22 cellular contexts compared by ENCODE assay signal in genomic region chr4:1376391-1376840, GRCh38. TPM values are rescaled to one million over a fixed set of nuclear protein-coding genes. Genes with fewer than 3 reads are reported as not detected.
DNase-seq lines count a peak whose midpoint lies in the region; ATAC-seq and TF ChIP-seq lines count a peak whose summit lies in the region.
"Had no signal": no experiment of that assay in that cellular context is flagged by ENCODE, and none has a peak within 500 bp of the region (broad histone marks: within the 10 kb centered on the region; RNA-seq: fewer than 3 reads in every experiment).

No MANE protein-coding gene starts in this region.

- intact Hi-C loops in left cardiac atrium (cut with DNase I) = no loop called here
- intact Hi-C loops in Right ventricle myocardium superior (cut with DNase I) = no loop called here
- intact Hi-C loops in lower lobe of right lung (cut with DNase I) = no loop called here
- intact Hi-C loops in aorta (cut with DNase I) = no loop called here
- intact Hi-C loops in activated naive CD4-positive, alpha-beta T cell treated with anti-CD3 and anti-CD28 coated beads for 36 hours (cut with micrococcal nuclease) = no loop called here

- H3K4me3 ChIP-seq in WERI-Rb-1 (ENCODE audit: low read depth, low read length) = no peak overlapping the region
- no peak overlapping the region for H3K4me3 ChIP-seq in lower lobe of right lung
- no peak overlapping the region for H3K4me3 ChIP-seq in aorta (ENCODE audit: low read length in 2 of 2)
- H3K4me3 ChIP-seq: GM23338 had no signal

- H3K4me1 ChIP-seq in lower lobe of right lung (no peaks in the 10 kb centered on the region), aorta (ENCODE audit: control insufficient read depth in 1 of 2, insufficient read depth in 2 of 2, low read length in 2 of 2) (no peaks in the 10 kb centered on the region)

- 93 to 95% methylated on average over 23 of the region's 23 CpGs for WGBS in aorta, 2 donors

- no peak for ATAC-seq in left cardiac atrium
- no peak for ATAC-seq in Right ventricle myocardium superior (ENCODE audit: poor library complexity)
- ATAC-seq in lower lobe of right lung = no peak
- no peak for ATAC-seq in aorta (ENCODE audit: low FRiP score)

- CTCF ChIA-PET in activated naive CD4-positive, alpha-beta T cell treated with anti-CD3 and anti-CD28 coated beads for 36 hours (lab: Charles Lee) = no interaction called here

- no peak overlapping the region for H3K4me3 Mint-ChIP-seq in activated naive CD4-positive, alpha-beta T cell treated with anti-CD3 and anti-CD28 coated beads for 36 hours
- H3K4me3 Mint-ChIP-seq: CD4-positive, CD25-positive, alpha-beta regulatory T cell; GM23338 had no signal

- H3K9me3 Mint-ChIP-seq in activated naive CD4-positive, alpha-beta T cell treated with anti-CD3 and anti-CD28 coated beads for 36 hours = no peaks in the 10 kb centered on the region
- H3K9me3 Mint-ChIP-seq: GM23338 had no signal

- H3K36me3 Mint-ChIP-seq in activated naive CD4-positive, alpha-beta T cell treated with anti-CD3 and anti-CD28 coated beads for 36 hours (ENCODE audit: low read depth) = peaks cover 5% of the 10 kb centered on the region

- no peaks in the 10 kb centered on the region for H3K27me3 Mint-ChIP-seq in activated naive CD4-positive, alpha-beta T cell treated with anti-CD3 and anti-CD28 coated beads for 36 hours (ENCODE audit: low read depth)
- H3K27me3 Mint-ChIP-seq: CD4-positive, CD25-positive, alpha-beta regulatory T cell had no signal

- no peak for TF ChIP-seq CTCF in WERI-Rb-1 (IDR thresholded peaks at IDR 0.05; ENCODE audit: low read depth, low read length)
- no peak for TF ChIP-seq CTCF in lower lobe of right lung (IDR thresholded peaks at IDR 0.05)

- H3K27me3 ChIP-seq in WERI-Rb-1 (ENCODE audit: insufficient read depth, low read depth, severe bottlenecking) = no peaks in the 10 kb centered on the region
- H3K27me3 ChIP-seq in lower lobe of right lung (ENCODE audit: low read depth) = no peaks in the 10 kb centered on the region
- no peaks in the 10 kb centered on the region for H3K27me3 ChIP-seq in aorta (ENCODE audit: control insufficient read depth in 1 of 2, insufficient read depth in 2 of 2, low read length in 1 of 2)

- peaks cover 5% of the 10 kb centered on the region for H3K9me3 ChIP-seq in WERI-Rb-1 (ENCODE audit: severe bottlenecking)
- H3K9me3 ChIP-seq in lower lobe of right lung = no peaks in the 10 kb centered on the region
- H3K9me3 ChIP-seq in aorta (ENCODE audit: control insufficient read depth, low read length) = no peaks in the 10 kb centered on the region

- H3K4me1 Mint-ChIP-seq in activated naive CD4-positive, alpha-beta T cell treated with anti-CD3 and anti-CD28 coated beads for 36 hours (ENCODE audit: low read depth) = no peaks in the 10 kb centered on the region
- H3K4me1 Mint-ChIP-seq: CD4-positive, CD25-positive, alpha-beta regulatory T cell; GM23338 had no signal

- peak; percentile 15 for DNase-seq in left cardiac atrium
- no peak for DNase-seq in Right ventricle myocardium superior
- peak; percentile 6 for DNase-seq in WERI-Rb-1
- peak; percentile 32 for DNase-seq in lower lobe of right lung
- DNase-seq in aorta = peak; percentile 34 to 62
- no peak for DNase-seq in activated naive CD4-positive, alpha-beta T cell treated with anti-CD3 and anti-CD28 coated beads for 36 hours
- DNase-seq in NCI-H2171 (lab: John Stamatoyannopoulos, UW) = no peak
- DNase-seq: CD4-positive, CD25-positive, alpha-beta regulatory T cell; COR-L47; DMS79; HCEC 1CT; KBM-7; MM.1S; NCI-H1048; NCI-H1417 treated with DMSO at 0.1 percent for 48 hours; NCI-H187; NCI-H2227 treated with DMSO at 0.1 percent for 48 hours; NCI-H510A; NCI-H748 treated with DMSO at 0.1 percent for 48 hours had no signal

- H3K27ac ChIP-seq in WERI-Rb-1 = no peak overlapping the region
- H3K27ac ChIP-seq in lower lobe of right lung = no peak overlapping the region
- H3K27ac ChIP-seq in aorta (ENCODE audit: low read depth in 1 of 2, low read length in 2 of 2) = no peak overlapping the region
- H3K27ac ChIP-seq: RWPE1 had no signal

- H3K36me3 ChIP-seq in WERI-Rb-1 (peaks cover 3% of the 10 kb centered on the region), lower lobe of right lung (peaks cover 66% of the 10 kb centered on the region), aorta (ENCODE audit: control insufficient read depth in 1 of 2, insufficient read depth in 2 of 2, low read length in 1 of 2) (peaks cover 0 to 1% of the 10 kb centered on the region in 2 donors)

- no peak overlapping the region for H3K27ac Mint-ChIP-seq in activated naive CD4-positive, alpha-beta T cell treated with anti-CD3 and anti-CD28 coated beads for 36 hours
- H3K27ac Mint-ChIP-seq: CD4-positive, CD25-positive, alpha-beta regulatory T cell; GM23338 had no signal

RNA-seq across cellular contexts. Expression of gene UVSSA, which starts 29.4 kb away (rescaled TPM):
- 1 to 10 TPM; 7.9 to 8.4 TPM for total RNA-seq in left cardiac atrium
- total RNA-seq in Right ventricle myocardium superior = 6.7 TPM
- total RNA-seq in lower lobe of right lung = 27.9 TPM
- 10 to 100 TPM; 19.9 to 33.5 TPM for total RNA-seq in aorta
- 10 to 100 TPM in 1 of 2 donors, 1 to 10 TPM in 1; 2.3 to 12.7 TPM for polyA plus RNA-seq in aorta
- 10 to 100 TPM; 20.0 to 24.3 TPM for total RNA-seq in activated naive CD4-positive, alpha-beta T cell treated with anti-CD3 and anti-CD28 coated beads for 36 hours

RNA-seq across cellular contexts. Expression of gene NKX1-1, which starts 29.8 kb away (rescaled TPM):
- total RNA-seq in left cardiac atrium (not detected), Right ventricle myocardium superior (not detected), lower lobe of right lung (not detected), aorta (not detected)
- polyA plus RNA-seq in aorta = not detected
- not detected for total RNA-seq in activated naive CD4-positive, alpha-beta T cell treated with anti-CD3 and anti-CD28 coated beads for 36 hours
- total RNA-seq: CD4-positive, CD25-positive, alpha-beta regulatory T cell; GM23338; HT1080 had no signal
- polyA plus RNA-seq: CD4-positive, CD25-positive, alpha-beta regulatory T cell; GM23338 had no signal

Comparison
In these comparisons a context has a peak if more than half of its experiments do, and no peak if none do; other contexts are left out.
1. DNase-seq: peak in left cardiac atrium (single experiment), WERI-Rb-1 (single experiment), lower lobe of right lung (single experiment) and aorta (2 of 2); none in Right ventricle myocardium superior (single experiment), activated naive CD4-positive, alpha-beta T cell treated with anti-CD3 and anti-CD28 coated beads for 36 hours (single experiment) and NCI-H2171 (single experiment).